ENCODE assay signal across 12 cellular contexts in the genomic region with DNA sequence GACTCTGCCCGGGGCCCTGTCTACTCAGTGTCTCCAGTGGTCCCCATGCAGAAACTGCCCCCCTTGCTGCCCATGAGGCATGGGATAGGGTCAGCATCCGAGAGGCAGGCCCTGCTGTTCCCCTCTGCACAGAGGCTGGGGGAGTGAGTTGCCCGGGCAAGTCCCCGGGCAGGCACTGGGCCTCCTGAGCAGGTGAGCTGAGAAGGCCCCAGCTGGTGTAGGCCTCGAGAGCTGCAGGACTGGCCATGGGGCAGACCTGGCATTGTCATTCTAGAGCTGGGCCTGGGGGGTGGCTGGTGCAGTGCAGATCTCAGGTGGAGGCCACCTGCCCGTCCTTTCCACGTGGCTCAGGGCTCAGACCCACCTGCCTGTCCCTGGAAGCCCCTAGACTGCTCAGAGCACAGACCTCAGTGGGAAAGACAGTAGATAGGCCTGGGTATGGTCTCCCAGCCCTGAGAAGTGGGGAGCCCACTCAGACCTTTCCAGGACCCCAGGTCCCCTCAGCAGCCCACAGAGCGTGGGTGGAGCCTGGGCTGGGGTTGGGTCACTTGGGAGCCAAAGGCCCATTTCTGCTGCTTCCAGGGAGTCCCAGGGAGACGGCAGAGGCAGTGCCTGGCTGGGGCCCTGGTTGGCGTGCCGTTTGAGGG. TPM values are rescaled to one million over a fixed set of nuclear protein-coding genes. Genes with fewer than 3 reads are reported as not detected.
DNase-seq lines count a peak whose midpoint lies in the region; ATAC-seq and TF ChIP-seq lines count a peak whose summit lies in the region.
"Had no signal": no experiment of that assay in that cellular context is flagged by ENCODE, and none has a peak within 500 bp of the region (broad histone marks: within the 10 kb centered on the region; RNA-seq: fewer than 3 reads in every experiment).

No MANE protein-coding gene starts in this region.

- intact Hi-C loops in left ventricle myocardium inferior (cut with micrococcal nuclease) (no loop called here), right cardiac atrium (cut with DNase I) (no loop called here), MCF 10A (cut with micrococcal nuclease) (no loop called here), uterus (cut with DNase I; ENCODE audit: low total_unique reads) (no loop called here)

- H3K9ac ChIP-seq in muscle layer of colon (ENCODE audit: low read length), result peak overlapping the region; percentile 73

- H3K36me3 ChIP-seq in left ventricle myocardium inferior (no peaks in the 10 kb centered on the region), muscle layer of colon (ENCODE audit: insufficient read depth, low read length) (no peaks in the 10 kb centered on the region), uterus (no peaks in the 10 kb centered on the region)

- H3K4me1 Mint-ChIP-seq in MCF 10A (ENCODE audit: insufficient read depth, unreplicated experiment), result peaks cover 17% of the 10 kb centered on the region

- peak overlapping the region; percentile 86 for H3K27ac Mint-ChIP-seq in MCF 10A (ENCODE audit: low read depth, unreplicated experiment)

- no peaks in the 10 kb centered on the region for H3K9me3 Mint-ChIP-seq in MCF 10A (ENCODE audit: unreplicated experiment)
- H3K9me3 Mint-ChIP-seq: memory B cell had no signal

- H3K36me3 Mint-ChIP-seq in MCF 10A (ENCODE audit: insufficient read depth, unreplicated experiment), result no peaks in the 10 kb centered on the region
- H3K36me3 Mint-ChIP-seq: memory B cell had no signal

- in situ Hi-C loops in GM13977 (cut with MboI; ENCODE audit: low pct_unique_long_range_greater_than_20kb, low sequenced_read_pairs, unreplicated experiment), result no loop called here

- TF ChIP-seq POLR2A in uterus (IDR thresholded peaks at IDR 0.05), result no peak

- ATAC-seq in right cardiac atrium, result no peak
- ATAC-seq: Panc1 had no signal

- TSS peak; percentile 45 for BruUV-seq in MCF 10A (replicated peaks; lab: Mats Ljungman, UMichigan)

- H3K9me3 ChIP-seq in left ventricle myocardium inferior (replicated peaks) (no peaks in the 10 kb centered on the region), right cardiac atrium (ENCODE audit: control insufficient read depth, low read length) (no peaks in the 10 kb centered on the region), muscle layer of colon (ENCODE audit: low read length) (no peaks in the 10 kb centered on the region), uterus (no peaks in the 10 kb centered on the region)

- TF ChIP-seq CTCF in left ventricle myocardium inferior (IDR thresholded peaks at IDR 0.05; ENCODE audit: borderline replicate concordance) (no peak), MCF 10A (IDR thresholded peaks at IDR 0.05; ENCODE audit: unreplicated experiment) (no peak), uterus (IDR thresholded peaks at IDR 0.05) (no peak), GM13977 (IDR thresholded peaks at IDR 0.05; ENCODE audit: extremely low read depth, insufficient read depth, missing control alignments) (no peak)

- H3K4me3 ChIP-seq in left ventricle myocardium inferior (no peak overlapping the region), right cardiac atrium (ENCODE audit: low read length) (no peak overlapping the region), muscle layer of colon (ENCODE audit: low read depth in 1 of 2, low read length in 2 of 2) (peak overlapping the region in 1 of 2 donors; percentile 58), uterus (no peak overlapping the region)

- peak overlapping the region; percentile 64 for H3K27ac ChIP-seq in left ventricle myocardium inferior (replicated peaks)
- H3K27ac ChIP-seq in right cardiac atrium (ENCODE audit: low read length), result no peak overlapping the region
- peak overlapping the region; percentile 68 for H3K27ac ChIP-seq in muscle layer of colon (ENCODE audit: low read depth, low read length)
- H3K27ac ChIP-seq in uterus, result peak overlapping the region; percentile 91

- CTCF ChIA-PET in MCF 10A (lab: Yijun Ruan, JAX), result interaction anchor here (0.6 to 0.7 kb wide), 2 partner anchors 57 to 81 kb away, joined by 3 to 4 read pairs; no protein-coding TSS in a partner anchor

- DNase-seq in left ventricle myocardium inferior (no peak), right cardiac atrium (no peak), MCF 10A (ENCODE audit: unreplicated experiment) (peak; percentile 49), uterus (no peak), T-helper 9 cell (no peak), GM13977 (ENCODE audit: low spot score) (no peak)
- DNase-seq in activated naive CD4-positive, alpha-beta T cell treated with anti-CD3 and anti-CD28 coated beads, Interleukin-2, amount 50 U/mL, for 16 hours, result no peak
- DNase-seq: activated T-cell treated with anti-CD3 and anti-CD28 coated beads for 4 hours, NCI-H2029 had no signal

- H3K4me3 Mint-ChIP-seq in MCF 10A (ENCODE audit: unreplicated experiment), result peak overlapping the region; percentile 62

- no peaks in the 10 kb centered on the region for H3K27me3 Mint-ChIP-seq in MCF 10A (ENCODE audit: insufficient read depth, unreplicated experiment)
- H3K27me3 Mint-ChIP-seq: memory B cell had no signal

- H3K27me3 ChIP-seq in left ventricle myocardium inferior (ENCODE audit: low read depth) (no peaks in the 10 kb centered on the region), right cardiac atrium (ENCODE audit: control insufficient read depth, insufficient read depth) (no peaks in the 10 kb centered on the region), muscle layer of colon (ENCODE audit: control insufficient read depth in 1 of 2, insufficient read depth in 2 of 2, low read length in 2 of 2) (no peaks in the 10 kb centered on the region), uterus (no peaks in the 10 kb centered on the region)

- POLR2A ChIA-PET in MCF 10A (lab: Yijun Ruan, JAX), result interaction anchor here (0.8 to 3.8 kb wide), 4 partner anchors 73 to 499 kb away, joined by 3 to 33 read pairs (median 8); no protein-coding TSS in a partner anchor

- peaks cover 43% of the 10 kb centered on the region for H3K4me1 ChIP-seq in left ventricle myocardium inferior
- no peaks in the 10 kb centered on the region for H3K4me1 ChIP-seq in right cardiac atrium (ENCODE audit: control insufficient read depth, insufficient read depth, low read length)
- H3K4me1 ChIP-seq in muscle layer of colon (ENCODE audit: insufficient read depth, low read length), result peaks cover 82% of the 10 kb centered on the region
- H3K4me1 ChIP-seq in uterus, result peaks cover 7 to 30% of the 10 kb centered on the region in 2 donors

- 80% methylated on average over 11 of the region's 11 CpGs for WGBS in right cardiac atrium

RNA-seq across cellular contexts. Expression of a gene that starts 4.7 kb away (rescaled TPM):
- total RNA-seq in left ventricle myocardium inferior, result 17.6 TPM
- 10 to 100 TPM; 20.4 to 31.9 (median 29.4) TPM for total RNA-seq in right cardiac atrium
- 10.8 TPM for polyA plus RNA-seq in right cardiac atrium
- 37.5 and 53.4 TPM in 2 replicates for total RNA-seq in MCF 10A (2022)
- total RNA-seq in uterus, result 100 to 1,000 TPM in 1 of 4 donors, 10 to 100 TPM in 3; 19.7 to 109 (median 35.6) TPM
